ENCODE assay signal across 8 cellular contexts in genomic region chr6:28648035-28648877, GRCh38.
DNase-seq lines count a peak whose midpoint lies in the region; ATAC-seq and TF ChIP-seq lines count a peak whose summit lies in the region.

No MANE protein-coding gene starts in this region.

- peak overlapping the region; percentile 96 for H3K4me3 Mint-ChIP-seq in neural progenitor cell

- H3K27ac ChIP-seq in esophagus muscularis mucosa (replicated peaks in 1 of 4) (no peak overlapping the region), neural progenitor cell (no peak overlapping the region), tibial nerve (no peak overlapping the region)

- no peak for TF ChIP-seq EP300 in esophagus muscularis mucosa (IDR thresholded peaks at IDR 0.05)
- TF ChIP-seq EP300 in tibial nerve (IDR thresholded peaks at IDR 0.05) = no peak

- H3K36me3 ChIP-seq in esophagus muscularis mucosa = no peaks in the 10 kb centered on the region
- H3K36me3 ChIP-seq in neural progenitor cell = no peaks in the 10 kb centered on the region
- no peaks in the 10 kb centered on the region for H3K36me3 ChIP-seq in tibial nerve

- H4K20me1 ChIP-seq in neural progenitor cell (ENCODE audit: low read depth) = no peaks in the 10 kb centered on the region

- H3F3A ChIP-seq in neural progenitor cell (ENCODE audit: low read depth) = peaks cover 19% of the 10 kb centered on the region

- no peak overlapping the region for H3K9ac ChIP-seq in neural progenitor cell

- TF ChIP-seq CTCF in esophagus muscularis mucosa (IDR thresholded peaks at IDR 0.05) (no peak), neural progenitor cell (IDR thresholded peaks at IDR 0.05) (no peak), tibial nerve (IDR thresholded peaks at IDR 0.05) (no peak)

- intact Hi-C loops in esophagus muscularis mucosa (cut with DNase I) = no loop called here

- H3K4me3 ChIP-seq in esophagus muscularis mucosa = peak overlapping the region; percentile 31 to 51 (median 35)
- peak overlapping the region; percentile 77 for H3K4me3 ChIP-seq in neural progenitor cell
- H3K4me3 ChIP-seq in tibial nerve = peak overlapping the region; percentile 18 to 49 (median 21)

- TF ChIP-seq POLR2A in esophagus muscularis mucosa (IDR thresholded peaks at IDR 0.05; ENCODE audit: low read depth) = no peak
- no peak for TF ChIP-seq POLR2A in tibial nerve (IDR thresholded peaks at IDR 0.05)

- H3K4me1 ChIP-seq in esophagus muscularis mucosa = peaks cover 0 to 15% (median 11%) of the 10 kb centered on the region in 4 donors
- H3K4me1 ChIP-seq in neural progenitor cell = no peaks in the 10 kb centered on the region
- peaks cover 0 to 12% (median 0%) of the 10 kb centered on the region in 4 donors for H3K4me1 ChIP-seq in tibial nerve

- H2AFZ ChIP-seq in neural progenitor cell (replicated peaks) = peak overlapping the region; percentile 96

- peaks cover 5% of the 10 kb centered on the region for H3K9me3 Mint-ChIP-seq in neural progenitor cell

- peak overlapping the region; percentile 81 for H3K4me2 ChIP-seq in neural progenitor cell

- peak; percentile 54 for ATAC-seq in GM19395 (IDR thresholded peaks at IDR 0.05; ENCODE audit: unreplicated experiment)
- ATAC-seq in GM18520 (IDR thresholded peaks at IDR 0.05; ENCODE audit: unreplicated experiment) = no peak

- no peaks in the 10 kb centered on the region for H3K79me2 ChIP-seq in neural progenitor cell (ENCODE audit: low read depth)

- no peaks in the 10 kb centered on the region for H3K9me3 ChIP-seq in esophagus muscularis mucosa
- H3K9me3 ChIP-seq in neural progenitor cell (ENCODE audit: low read depth) = no peaks in the 10 kb centered on the region
- H3K9me3 ChIP-seq in tibial nerve = no peaks in the 10 kb centered on the region

- peaks cover 15% of the 10 kb centered on the region for H3K4me1 Mint-ChIP-seq in neural progenitor cell

- under 1% methylated on average over 26 of the region's 27 CpGs for WGBS in esophagus muscularis mucosa
- 1% methylated on average over 27 of the region's 27 CpGs for WGBS in tibial nerve, 2 donors

- no peaks in the 10 kb centered on the region for H3K36me3 Mint-ChIP-seq in neural progenitor cell

- peak; percentile 71 for DNase-seq in Ammon's horn (ENCODE audit: low spot score)
- peak; percentile 94 for DNase-seq in NCI-H2227 (lab: John Stamatoyannopoulos, UW; ENCODE audit: unreplicated experiment)
- DNase-seq in activated CD4-positive, alpha-beta T cell treated with anti-CD3 and anti-CD28 coated beads for 48 hours = peak; percentile 87
- DNase-seq in esophagus muscularis mucosa (ENCODE audit: extremely low spot score) = no peak
- peak; percentile 85 for DNase-seq in neural progenitor cell (ENCODE audit: low spot score)
- DNase-seq in tibial nerve (ENCODE audit: low spot score in 2 of 2) = peak in 1 of 2 donors; percentile 44

- H3K27me3 Mint-ChIP-seq in neural progenitor cell (ENCODE audit: insufficient read depth, low read depth) = peaks cover 13% of the 10 kb centered on the region

- H3K27me3 ChIP-seq in esophagus muscularis mucosa = peaks cover 0 to 65% (median 10%) of the 10 kb centered on the region in 4 donors
- peaks cover 7% of the 10 kb centered on the region for H3K27me3 ChIP-seq in neural progenitor cell
- peaks cover 0 to 16% of the 10 kb centered on the region in 2 donors for H3K27me3 ChIP-seq in tibial nerve

- peak overlapping the region; percentile 97 for H3K27ac Mint-ChIP-seq in neural progenitor cell

Comparison
In these comparisons a context has a peak if more than half of its experiments do, and no peak if none do; other contexts are left out.
1. H3K4me3 ChIP-seq: peak in every context shown above with its lines; median percentile 77 in neural progenitor cell; 35 in esophagus muscularis mucosa; 21 in tibial nerve.